ENCODE assay signal across 1 cellular context in the genomic region with DNA sequence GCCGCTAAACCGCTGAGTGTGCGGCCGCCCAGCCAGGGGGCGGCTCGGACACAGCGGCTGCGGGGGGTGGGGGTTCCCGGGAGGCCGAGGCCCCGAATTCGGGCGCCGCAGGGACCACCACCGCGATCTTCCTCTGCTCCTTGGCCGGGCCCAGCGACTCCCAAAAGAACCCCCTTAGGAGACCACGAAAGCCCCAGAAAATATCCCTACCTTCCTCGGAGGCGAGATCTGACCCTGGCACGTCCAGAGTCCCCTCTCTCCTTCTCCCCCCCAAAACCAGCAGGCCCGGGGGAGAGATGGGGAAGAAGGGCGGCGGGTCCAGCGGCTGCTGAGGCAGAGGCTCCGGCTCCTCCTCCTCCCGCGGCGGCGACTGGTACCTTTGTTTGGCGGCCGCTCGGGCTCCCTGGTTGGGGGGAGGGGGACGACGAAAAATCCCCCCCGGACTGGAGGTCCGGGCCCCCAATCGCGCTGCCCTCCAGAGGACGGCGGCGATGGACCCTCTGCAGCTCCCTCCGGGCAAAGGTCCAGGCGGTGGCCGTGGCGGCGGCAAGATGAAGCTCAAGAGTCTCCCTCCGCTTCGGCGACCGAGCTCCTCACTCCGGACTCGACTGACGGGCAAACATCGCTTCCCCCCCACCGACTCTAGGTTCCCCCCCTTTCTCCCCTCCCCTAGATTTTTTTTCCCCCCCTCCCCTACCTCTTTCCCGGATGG.
TF ChIP-seq lines count a peak whose summit lies in the region.

A gene with protein sequence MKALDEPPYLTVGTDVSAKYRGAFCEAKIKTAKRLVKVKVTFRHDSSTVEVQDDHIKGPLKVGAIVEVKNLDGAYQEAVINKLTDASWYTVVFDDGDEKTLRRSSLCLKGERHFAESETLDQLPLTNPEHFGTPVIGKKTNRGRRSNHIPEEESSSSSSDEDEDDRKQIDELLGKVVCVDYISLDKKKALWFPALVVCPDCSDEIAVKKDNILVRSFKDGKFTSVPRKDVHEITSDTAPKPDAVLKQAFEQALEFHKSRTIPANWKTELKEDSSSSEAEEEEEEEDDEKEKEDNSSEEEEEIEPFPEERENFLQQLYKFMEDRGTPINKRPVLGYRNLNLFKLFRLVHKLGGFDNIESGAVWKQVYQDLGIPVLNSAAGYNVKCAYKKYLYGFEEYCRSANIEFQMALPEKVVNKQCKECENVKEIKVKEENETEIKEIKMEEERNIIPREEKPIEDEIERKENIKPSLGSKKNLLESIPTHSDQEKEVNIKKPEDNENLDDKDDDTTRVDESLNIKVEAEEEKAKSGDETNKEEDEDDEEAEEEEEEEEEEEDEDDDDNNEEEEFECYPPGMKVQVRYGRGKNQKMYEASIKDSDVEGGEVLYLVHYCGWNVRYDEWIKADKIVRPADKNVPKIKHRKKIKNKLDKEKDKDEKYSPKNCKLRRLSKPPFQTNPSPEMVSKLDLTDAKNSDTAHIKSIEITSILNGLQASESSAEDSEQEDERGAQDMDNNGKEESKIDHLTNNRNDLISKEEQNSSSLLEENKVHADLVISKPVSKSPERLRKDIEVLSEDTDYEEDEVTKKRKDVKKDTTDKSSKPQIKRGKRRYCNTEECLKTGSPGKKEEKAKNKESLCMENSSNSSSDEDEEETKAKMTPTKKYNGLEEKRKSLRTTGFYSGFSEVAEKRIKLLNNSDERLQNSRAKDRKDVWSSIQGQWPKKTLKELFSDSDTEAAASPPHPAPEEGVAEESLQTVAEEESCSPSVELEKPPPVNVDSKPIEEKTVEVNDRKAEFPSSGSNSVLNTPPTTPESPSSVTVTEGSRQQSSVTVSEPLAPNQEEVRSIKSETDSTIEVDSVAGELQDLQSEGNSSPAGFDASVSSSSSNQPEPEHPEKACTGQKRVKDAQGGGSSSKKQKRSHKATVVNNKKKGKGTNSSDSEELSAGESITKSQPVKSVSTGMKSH (N-terminal part only) (minus strand): TSS at position 621 of the 712 bp plus-strand sequence. CDS start 1,260 bp downstream, outside the sequence.

TF ChIP-seq in K562, 482 proteins besides CTCF, POLR2A, EP300 and RAD21 (continued from another document and continues in another):
- TF ChIP-seq, protein P1, sequence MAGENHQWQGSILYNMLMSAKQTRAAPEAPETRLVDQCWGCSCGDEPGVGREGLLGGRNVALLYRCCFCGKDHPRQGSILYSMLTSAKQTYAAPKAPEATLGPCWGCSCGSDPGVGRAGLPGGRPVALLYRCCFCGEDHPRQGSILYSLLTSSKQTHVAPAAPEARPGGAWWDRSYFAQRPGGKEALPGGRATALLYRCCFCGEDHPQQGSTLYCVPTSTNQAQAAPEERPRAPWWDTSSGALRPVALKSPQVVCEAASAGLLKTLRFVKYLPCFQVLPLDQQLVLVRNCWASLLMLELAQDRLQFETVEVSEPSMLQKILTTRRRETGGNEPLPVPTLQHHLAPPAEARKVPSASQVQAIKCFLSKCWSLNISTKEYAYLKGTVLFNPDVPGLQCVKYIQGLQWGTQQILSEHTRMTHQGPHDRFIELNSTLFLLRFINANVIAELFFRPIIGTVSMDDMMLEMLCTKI (IDR thresholded peaks at IDR 0.05; ENCODE audit: partially characterized antibody): no peak
- no peak for TF ChIP-seq ZNF75A (CRISPR knock-in tag; IDR thresholded peaks at IDR 0.05)
- TF ChIP-seq PHF21A (IDR thresholded peaks at IDR 0.05; ENCODE audit: borderline replicate concordance, low read depth): no peak
- no peak for TF ChIP-seq KLF16 (IDR thresholded peaks at IDR 0.05)
- peak; percentile 45 for TF ChIP-seq TAF9B (IDR thresholded peaks at IDR 0.05; ENCODE audit: partially characterized antibody)
- TF ChIP-seq STAT5A (IDR thresholded peaks at IDR 0.05; ENCODE audit: borderline replicate concordance, low read length): no peak; the same call in 1 of the 2 replicates
- TF ChIP-seq, protein P2, sequence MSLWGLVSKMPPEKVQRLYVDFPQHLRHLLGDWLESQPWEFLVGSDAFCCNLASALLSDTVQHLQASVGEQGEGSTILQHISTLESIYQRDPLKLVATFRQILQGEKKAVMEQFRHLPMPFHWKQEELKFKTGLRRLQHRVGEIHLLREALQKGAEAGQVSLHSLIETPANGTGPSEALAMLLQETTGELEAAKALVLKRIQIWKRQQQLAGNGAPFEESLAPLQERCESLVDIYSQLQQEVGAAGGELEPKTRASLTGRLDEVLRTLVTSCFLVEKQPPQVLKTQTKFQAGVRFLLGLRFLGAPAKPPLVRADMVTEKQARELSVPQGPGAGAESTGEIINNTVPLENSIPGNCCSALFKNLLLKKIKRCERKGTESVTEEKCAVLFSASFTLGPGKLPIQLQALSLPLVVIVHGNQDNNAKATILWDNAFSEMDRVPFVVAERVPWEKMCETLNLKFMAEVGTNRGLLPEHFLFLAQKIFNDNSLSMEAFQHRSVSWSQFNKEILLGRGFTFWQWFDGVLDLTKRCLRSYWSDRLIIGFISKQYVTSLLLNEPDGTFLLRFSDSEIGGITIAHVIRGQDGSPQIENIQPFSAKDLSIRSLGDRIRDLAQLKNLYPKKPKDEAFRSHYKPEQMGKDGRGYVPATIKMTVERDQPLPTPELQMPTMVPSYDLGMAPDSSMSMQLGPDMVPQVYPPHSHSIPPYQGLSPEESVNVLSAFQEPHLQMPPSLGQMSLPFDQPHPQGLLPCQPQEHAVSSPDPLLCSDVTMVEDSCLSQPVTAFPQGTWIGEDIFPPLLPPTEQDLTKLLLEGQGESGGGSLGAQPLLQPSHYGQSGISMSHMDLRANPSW (CRISPR knock-in tag; IDR thresholded peaks at IDR 0.05): no peak
- TF ChIP-seq, protein P3, sequence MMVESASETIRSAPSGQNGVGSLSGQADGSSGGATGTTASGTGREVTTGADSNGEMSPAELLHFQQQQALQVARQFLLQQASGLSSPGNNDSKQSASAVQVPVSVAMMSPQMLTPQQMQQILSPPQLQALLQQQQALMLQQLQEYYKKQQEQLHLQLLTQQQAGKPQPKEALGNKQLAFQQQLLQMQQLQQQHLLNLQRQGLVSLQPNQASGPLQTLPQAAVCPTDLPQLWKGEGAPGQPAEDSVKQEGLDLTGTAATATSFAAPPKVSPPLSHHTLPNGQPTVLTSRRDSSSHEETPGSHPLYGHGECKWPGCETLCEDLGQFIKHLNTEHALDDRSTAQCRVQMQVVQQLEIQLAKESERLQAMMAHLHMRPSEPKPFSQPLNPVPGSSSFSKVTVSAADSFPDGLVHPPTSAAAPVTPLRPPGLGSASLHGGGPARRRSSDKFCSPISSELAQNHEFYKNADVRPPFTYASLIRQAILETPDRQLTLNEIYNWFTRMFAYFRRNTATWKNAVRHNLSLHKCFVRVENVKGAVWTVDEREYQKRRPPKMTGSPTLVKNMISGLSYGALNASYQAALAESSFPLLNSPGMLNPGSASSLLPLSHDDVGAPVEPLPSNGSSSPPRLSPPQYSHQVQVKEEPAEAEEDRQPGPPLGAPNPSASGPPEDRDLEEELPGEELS (CRISPR knock-in tag; IDR thresholded peaks at IDR 0.05; ENCODE audit: borderline replicate concordance): 0 out of 2 replicates have a peak, but pooled peaks have one; percentile 51
- TF ChIP-seq ZNF23 (CRISPR knock-in tag; IDR thresholded peaks at IDR 0.05): no peak
- TF ChIP-seq HOXB6 (CRISPR knock-in tag; IDR thresholded peaks at IDR 0.05; ENCODE audit: borderline replicate concordance): no peak
- TF ChIP-seq KDM1A (IDR thresholded peaks at IDR 0.05): peak in 1 of 2 experiments; percentile 82; a peak in 1 of 4 replicates
- TF ChIP-seq MED1 (CRISPR knock-in tag; IDR thresholded peaks at IDR 0.05; ENCODE audit: borderline replicate concordance): no peak
- TF ChIP-seq ELF4 (CRISPR knock-in tag; IDR thresholded peaks at IDR 0.05): no peak
- TF ChIP-seq ZNF311 (CRISPR knock-in tag; IDR thresholded peaks at IDR 0.05): no peak
- peak; percentile 87 for TF ChIP-seq POLR2G (IDR thresholded peaks at IDR 0.05; ENCODE audit: low read depth, low read length)
- 0 out of 2 replicates have a peak, but pooled peaks have one; percentile 19 for TF ChIP-seq ZNF57 (CRISPR knock-in tag; IDR thresholded peaks at IDR 0.05)
- TF ChIP-seq, protein P4, sequence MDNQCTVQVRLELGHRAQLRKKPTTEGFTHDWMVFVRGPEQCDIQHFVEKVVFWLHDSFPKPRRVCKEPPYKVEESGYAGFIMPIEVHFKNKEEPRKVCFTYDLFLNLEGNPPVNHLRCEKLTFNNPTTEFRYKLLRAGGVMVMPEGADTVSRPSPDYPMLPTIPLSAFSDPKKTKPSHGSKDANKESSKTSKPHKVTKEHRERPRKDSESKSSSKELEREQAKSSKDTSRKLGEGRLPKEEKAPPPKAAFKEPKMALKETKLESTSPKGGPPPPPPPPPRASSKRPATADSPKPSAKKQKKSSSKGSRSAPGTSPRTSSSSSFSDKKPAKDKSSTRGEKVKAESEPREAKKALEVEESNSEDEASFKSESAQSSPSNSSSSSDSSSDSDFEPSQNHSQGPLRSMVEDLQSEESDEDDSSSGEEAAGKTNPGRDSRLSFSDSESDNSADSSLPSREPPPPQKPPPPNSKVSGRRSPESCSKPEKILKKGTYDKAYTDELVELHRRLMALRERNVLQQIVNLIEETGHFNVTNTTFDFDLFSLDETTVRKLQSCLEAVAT (IDR thresholded peaks at IDR 0.05): peak in 1 of 2 experiments; percentile 75; a peak in 1 of 4 replicates
- TF ChIP-seq, protein P5, sequence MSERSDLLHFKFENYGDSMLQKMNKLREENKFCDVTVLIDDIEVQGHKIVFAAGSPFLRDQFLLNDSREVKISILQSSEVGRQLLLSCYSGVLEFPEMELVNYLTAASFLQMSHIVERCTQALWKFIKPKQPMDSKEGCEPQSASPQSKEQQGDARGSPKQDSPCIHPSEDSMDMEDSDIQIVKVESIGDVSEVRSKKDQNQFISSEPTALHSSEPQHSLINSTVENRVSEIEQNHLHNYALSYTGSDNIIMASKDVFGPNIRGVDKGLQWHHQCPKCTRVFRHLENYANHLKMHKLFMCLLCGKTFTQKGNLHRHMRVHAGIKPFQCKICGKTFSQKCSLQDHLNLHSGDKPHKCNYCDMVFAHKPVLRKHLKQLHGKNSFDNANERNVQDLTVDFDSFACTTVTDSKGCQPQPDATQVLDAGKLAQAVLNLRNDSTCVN (CRISPR knock-in tag; IDR thresholded peaks at IDR 0.05): no peak
- TF ChIP-seq C11orf30 (IDR thresholded peaks at IDR 0.05; ENCODE audit: low read depth): no peak
- peak in 1 of 2 experiments; percentile 32; a peak in 1 of 4 replicates for TF ChIP-seq SRF (CRISPR knock-in tag; IDR thresholded peaks at IDR 0.05)
- TF ChIP-seq ZNF174 (CRISPR knock-in tag; IDR thresholded peaks at IDR 0.05): no peak
- TF ChIP-seq, protein P6, sequence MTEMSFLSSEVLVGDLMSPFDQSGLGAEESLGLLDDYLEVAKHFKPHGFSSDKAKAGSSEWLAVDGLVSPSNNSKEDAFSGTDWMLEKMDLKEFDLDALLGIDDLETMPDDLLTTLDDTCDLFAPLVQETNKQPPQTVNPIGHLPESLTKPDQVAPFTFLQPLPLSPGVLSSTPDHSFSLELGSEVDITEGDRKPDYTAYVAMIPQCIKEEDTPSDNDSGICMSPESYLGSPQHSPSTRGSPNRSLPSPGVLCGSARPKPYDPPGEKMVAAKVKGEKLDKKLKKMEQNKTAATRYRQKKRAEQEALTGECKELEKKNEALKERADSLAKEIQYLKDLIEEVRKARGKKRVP (CRISPR knock-in tag; IDR thresholded peaks at IDR 0.05): 0 out of 2 replicates have a peak, but pooled peaks have one; percentile 48
- no peak for TF ChIP-seq FOXM1 (IDR thresholded peaks at IDR 0.05; ENCODE audit: low read depth)
- TF ChIP-seq FOXM1 (CRISPR knock-in tag; IDR thresholded peaks at IDR 0.05; ENCODE audit: low read depth): no peak
- peak; percentile 69 for TF ChIP-seq CTBP1 (IDR thresholded peaks at IDR 0.05; ENCODE audit: borderline replicate concordance)
- no peak for TF ChIP-seq MEF2A (IDR thresholded peaks at IDR 0.05; ENCODE audit: control insufficient read depth, low read depth, low read length)
- TF ChIP-seq SIN3B (IDR thresholded peaks at IDR 0.05; ENCODE audit: low read depth): 0 out of 2 replicates have a peak, but pooled peaks have one; percentile 35
- TF ChIP-seq, protein P7, sequence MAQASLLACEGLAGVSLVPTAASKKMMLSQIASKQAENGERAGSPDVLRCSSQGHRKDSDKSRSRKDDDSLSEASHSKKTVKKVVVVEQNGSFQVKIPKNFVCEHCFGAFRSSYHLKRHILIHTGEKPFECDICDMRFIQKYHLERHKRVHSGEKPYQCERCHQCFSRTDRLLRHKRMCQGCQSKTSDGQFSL (CRISPR knock-in tag; IDR thresholded peaks at IDR 0.05): peak; percentile 98
- TF ChIP-seq, protein P7 (tag; IDR thresholded peaks at IDR 0.05): peak in 1 of 2 experiments; percentile 99; a peak in 2 of 4 replicates
- peak; percentile 81 for TF ChIP-seq RBM22 (IDR thresholded peaks at IDR 0.05; ENCODE audit: low read depth, low read length, poor library complexity, severe bottlenecking)
- TF ChIP-seq NUFIP1 (IDR thresholded peaks at IDR 0.05; ENCODE audit: partially characterized antibody): no peak
- TF ChIP-seq, protein P8, sequence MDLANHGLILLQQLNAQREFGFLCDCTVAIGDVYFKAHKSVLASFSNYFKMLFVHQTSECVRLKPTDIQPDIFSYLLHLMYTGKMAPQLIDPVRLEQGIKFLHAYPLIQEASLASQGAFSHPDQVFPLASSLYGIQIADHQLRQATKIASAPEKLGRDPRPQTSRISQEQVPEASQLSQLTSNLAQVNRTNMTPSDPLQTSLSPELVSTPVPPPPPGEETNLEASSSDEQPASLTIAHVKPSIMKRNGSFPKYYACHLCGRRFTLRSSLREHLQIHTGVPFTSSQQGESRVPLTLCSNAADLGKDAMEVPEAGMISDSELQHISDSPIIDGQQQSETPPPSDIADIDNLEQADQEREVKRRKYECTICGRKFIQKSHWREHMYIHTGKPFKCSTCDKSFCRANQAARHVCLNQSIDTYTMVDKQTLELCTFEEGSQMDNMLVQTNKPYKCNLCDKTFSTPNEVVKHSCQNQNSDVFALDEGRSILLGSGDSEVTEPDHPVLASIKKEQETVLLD (IDR thresholded peaks at IDR 0.05): no peak
- no peak for TF ChIP-seq FOXA1 (IDR thresholded peaks at IDR 0.05; ENCODE audit: borderline replicate concordance)
- no peak for TF ChIP-seq HDAC8 (tag; IDR thresholded peaks at IDR 0.05)
- TF ChIP-seq NCOR1 (IDR thresholded peaks at IDR 0.05): 0 out of 2 replicates have a peak, but pooled peaks have one; percentile 12
- no peak for TF ChIP-seq KDM2B (CRISPR knock-in tag; IDR thresholded peaks at IDR 0.05)
- peak; percentile 28 for TF ChIP-seq SAP30 (IDR thresholded peaks at IDR 0.05; ENCODE audit: borderline replicate concordance, insufficient read depth, low read depth, low read length, poor library complexity, severe bottlenecking)
- TF ChIP-seq ZNF124 (CRISPR knock-in tag; IDR thresholded peaks at IDR 0.05): no peak
- TF ChIP-seq, protein P9, sequence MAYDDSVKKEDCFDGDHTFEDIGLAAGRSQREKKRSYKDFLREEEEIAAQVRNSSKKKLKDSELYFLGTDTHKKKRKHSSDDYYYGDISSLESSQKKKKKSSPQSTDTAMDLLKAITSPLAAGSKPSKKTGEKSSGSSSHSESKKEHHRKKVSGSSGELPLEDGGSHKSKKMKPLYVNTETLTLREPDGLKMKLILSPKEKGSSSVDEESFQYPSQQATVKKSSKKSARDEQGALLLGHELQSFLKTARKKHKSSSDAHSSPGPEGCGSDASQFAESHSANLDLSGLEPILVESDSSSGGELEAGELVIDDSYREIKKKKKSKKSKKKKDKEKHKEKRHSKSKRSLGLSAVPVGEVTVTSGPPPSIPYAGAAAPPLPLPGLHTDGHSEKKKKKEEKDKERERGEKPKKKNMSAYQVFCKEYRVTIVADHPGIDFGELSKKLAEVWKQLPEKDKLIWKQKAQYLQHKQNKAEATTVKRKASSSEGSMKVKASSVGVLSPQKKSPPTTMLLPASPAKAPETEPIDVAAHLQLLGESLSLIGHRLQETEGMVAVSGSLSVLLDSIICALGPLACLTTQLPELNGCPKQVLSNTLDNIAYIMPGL (CRISPR knock-in tag; IDR thresholded peaks at IDR 0.05): no peak
